10 cellular contexts compared by ENCODE assay signal in genomic region chr11:15216678-15217077, GRCh38.
A peak's percentile ranks its signal among the peaks of the same experiment; 100 is the strongest.
DNase-seq lines count a peak whose midpoint lies in the region; ATAC-seq, FAIRE-seq and TF ChIP-seq lines count a peak whose summit lies in the region.
"Had no signal": no experiment of that assay in that cellular context is flagged by ENCODE, and none has a peak within 500 bp of the region (broad histone marks: within the 10 kb centered on the region; RNA-seq: fewer than 3 reads in every experiment).

No MANE protein-coding gene starts in this region.

- ATAC-seq in activated CD4-positive, alpha-beta T cell treated with anti-CD3 and anti-CD28 coated beads for 36 hours, result no peak
- ATAC-seq in HG03342 (IDR thresholded peaks at IDR 0.05; ENCODE audit: unreplicated experiment) (peak; percentile 80), HG03039 (IDR thresholded peaks at IDR 0.05; ENCODE audit: unreplicated experiment) (no peak)

- H3K27ac Mint-ChIP-seq in activated CD4-positive, alpha-beta T cell treated with anti-CD3 and anti-CD28 coated beads for 36 hours, result no peak overlapping the region
- no peak overlapping the region for H3K27ac Mint-ChIP-seq in activated CD4-positive, alpha-beta T cell treated with anti-CD3 and anti-CD28 coated beads, Interleukin-2, amount 10 ng/mL, durations not matched to agents 7 days and 5 days
- H3K27ac Mint-ChIP-seq: activated naive CD4-positive, alpha-beta T cell treated with anti-CD3 and anti-CD28 coated beads, Interleukin-2, amount 50 U/mL, for 72 hours had no signal

- H3K27me3 Mint-ChIP-seq in activated CD4-positive, alpha-beta T cell treated with anti-CD3 and anti-CD28 coated beads for 36 hours, result no peaks in the 10 kb centered on the region
- no peaks in the 10 kb centered on the region for H3K27me3 Mint-ChIP-seq in activated CD4-positive, alpha-beta T cell treated with anti-CD3 and anti-CD28 coated beads, Interleukin-2, amount 10 ng/mL, durations not matched to agents 7 days and 5 days

- in situ Hi-C loops in astrocyte of the spinal cord (cut with HindIII; ENCODE audit: low sequenced_read_pairs), result no loop called here

- H3K36me3 Mint-ChIP-seq in activated CD4-positive, alpha-beta T cell treated with anti-CD3 and anti-CD28 coated beads for 36 hours (ENCODE audit: low read depth), result no peaks in the 10 kb centered on the region
- no peaks in the 10 kb centered on the region for H3K36me3 Mint-ChIP-seq in activated CD4-positive, alpha-beta T cell treated with anti-CD3 and anti-CD28 coated beads, Interleukin-2, amount 10 ng/mL, durations not matched to agents 7 days and 5 days (ENCODE audit: low read depth)
- H3K36me3 Mint-ChIP-seq: activated naive CD4-positive, alpha-beta T cell treated with anti-CD3 and anti-CD28 coated beads, Interleukin-2, amount 50 U/mL, for 72 hours had no signal

- H3K4me3 Mint-ChIP-seq in activated CD4-positive, alpha-beta T cell treated with anti-CD3 and anti-CD28 coated beads for 36 hours, result no peak overlapping the region
- H3K4me3 Mint-ChIP-seq in activated CD4-positive, alpha-beta T cell treated with anti-CD3 and anti-CD28 coated beads, Interleukin-2, amount 10 ng/mL, durations not matched to agents 7 days and 5 days, result no peak overlapping the region

- intact Hi-C loops in activated CD4-positive, alpha-beta T cell treated with anti-CD3 and anti-CD28 coated beads for 36 hours (cut with DNase I, micrococcal nuclease), result no loop called here

- H3K4me1 Mint-ChIP-seq in activated CD4-positive, alpha-beta T cell treated with anti-CD3 and anti-CD28 coated beads for 36 hours, result no peaks in the 10 kb centered on the region
- H3K4me1 Mint-ChIP-seq in activated CD4-positive, alpha-beta T cell treated with anti-CD3 and anti-CD28 coated beads, Interleukin-2, amount 10 ng/mL, durations not matched to agents 7 days and 5 days, result no peaks in the 10 kb centered on the region

- no peak for FAIRE-seq in small intestine (lab: Jason Lieb, UNC)

- H3K27me3 ChIP-seq in small intestine (ENCODE audit: control insufficient read depth in 2 of 2, insufficient read depth in 2 of 2, low read length in 2 of 2), result no peaks in the 10 kb centered on the region
- H3K27me3 ChIP-seq: BLaER1 had no signal

- peak; percentile 29 for DNase-seq in activated CD4-positive, alpha-beta T cell treated with anti-CD3 and anti-CD28 coated beads for 36 hours
- no peak for DNase-seq in activated CD4-positive, alpha-beta T cell treated with anti-CD3 and anti-CD28 coated beads, Interleukin-2, amount 10 ng/mL, durations not matched to agents 7 days and 5 days
- DNase-seq in astrocyte of the spinal cord (ENCODE audit: low read depth, low spot score) (no peak), small intestine (peak; percentile 25), 8988T (no peak), COLO668 (lab: John Stamatoyannopoulos, UW; ENCODE audit: unreplicated experiment) (no peak)

- H3K9me3 ChIP-seq in small intestine (ENCODE audit: control insufficient read depth, low read depth), result no peaks in the 10 kb centered on the region
- H3K9me3 ChIP-seq: BLaER1 had no signal

- POLR2A ChIA-PET in activated CD4-positive, alpha-beta T cell treated with anti-CD3 and anti-CD28 coated beads for 36 hours (lab: Charles Lee), result no interaction called here
- POLR2A ChIA-PET in activated CD4-positive, alpha-beta T cell treated with anti-CD3 and anti-CD28 coated beads, Interleukin-2, amount 10 ng/mL, durations not matched to agents 7 days and 5 days (lab: Charles Lee), result no interaction called here

- H3K36me3 ChIP-seq in small intestine (ENCODE audit: control insufficient read depth in 2 of 2, insufficient read depth in 2 of 2, low read length in 2 of 2), result no peaks in the 10 kb centered on the region
- H3K36me3 ChIP-seq: BLaER1 had no signal

- peaks cover 0 to 5% of the 10 kb centered on the region in 2 donors for H3K4me1 ChIP-seq in small intestine (ENCODE audit: control insufficient read depth in 2 of 2, insufficient read depth in 1 of 2, low read depth in 1 of 2, low read length in 1 of 2)

- CTCF ChIA-PET in activated CD4-positive, alpha-beta T cell treated with anti-CD3 and anti-CD28 coated beads for 36 hours (lab: Charles Lee), result interaction anchor here (0.8 to 3.2 kb wide), 4 partner anchors 20 to 132 kb away, joined by 3 to 12 read pairs (median 4); no protein-coding TSS in a partner anchor
- CTCF ChIA-PET in activated CD4-positive, alpha-beta T cell treated with anti-CD3 and anti-CD28 coated beads, Interleukin-2, amount 10 ng/mL, durations not matched to agents 7 days and 5 days (lab: Charles Lee), result interaction anchor here (1.4 to 1.7 kb wide), 2 partner anchors 9 to 22 kb away, joined by 4 to 5 read pairs; no protein-coding TSS in a partner anchor

- no peak overlapping the region for H3K27ac ChIP-seq in small intestine (ENCODE audit: low read depth in 1 of 2, low read length in 1 of 2)
- H3K27ac ChIP-seq: BLaER1 had no signal

- H3K9me3 Mint-ChIP-seq in activated CD4-positive, alpha-beta T cell treated with anti-CD3 and anti-CD28 coated beads for 36 hours (ENCODE audit: low read depth), result no peaks in the 10 kb centered on the region
- H3K9me3 Mint-ChIP-seq in activated CD4-positive, alpha-beta T cell treated with anti-CD3 and anti-CD28 coated beads, Interleukin-2, amount 10 ng/mL, durations not matched to agents 7 days and 5 days, result no peaks in the 10 kb centered on the region
- H3K9me3 Mint-ChIP-seq: activated naive CD4-positive, alpha-beta T cell treated with anti-CD3 and anti-CD28 coated beads, Interleukin-2, amount 50 U/mL, for 72 hours had no signal

- TF ChIP-seq CTCF in astrocyte of the spinal cord (IDR thresholded peaks at IDR 0.05; ENCODE audit: low read depth, low read length), result peak; percentile 51

- H3K4me3 ChIP-seq in astrocyte of the spinal cord (ENCODE audit: low read depth, low read length), result no peak overlapping the region
- H3K4me3 ChIP-seq in small intestine (ENCODE audit: low read depth in 1 of 2, low read length in 2 of 2), result no peak overlapping the region
- H3K4me3 ChIP-seq: BLaER1 had no signal

Comparison
In these comparisons a context has a peak if more than half of its experiments do, and no peak if none do; other contexts are left out.
1. DNase-seq: peak in activated CD4-positive, alpha-beta T cell treated with anti-CD3 and anti-CD28 coated beads for 36 hours (single experiment) and small intestine (single experiment); none in activated CD4-positive, alpha-beta T cell treated with anti-CD3 and anti-CD28 coated beads, Interleukin-2, amount 10 ng/mL, durations not matched to agents 7 days and 5 days (single experiment), astrocyte of the spinal cord (single experiment), 8988T (single experiment) and COLO668 (single experiment).